ENCODE assay signal across 9 cellular contexts in genomic region chrX:70664726-70665125, GRCh38.
A peak's percentile ranks its signal among the peaks of the same experiment; 100 is the strongest.
DNase-seq lines count a peak whose midpoint lies in the region; ATAC-seq and TF ChIP-seq lines count a peak whose summit lies in the region.
"Had no signal": no experiment of that assay in that cellular context is flagged by ENCODE, and none has a peak within 500 bp of the region (broad histone marks: within the 10 kb centered on the region; RNA-seq: fewer than 3 reads in every experiment).

No MANE protein-coding gene starts in this region.

- H3K9me3 Mint-ChIP-seq in activated T-cell treated with anti-CD3 and anti-CD28 coated beads, Interleukin-2, amount 50 U/mL, for 24 hours = no peaks in the 10 kb centered on the region
- H3K9me3 Mint-ChIP-seq in immature natural killer cell = no peaks in the 10 kb centered on the region
- H3K9me3 Mint-ChIP-seq: dendritic cell treated with granulocyte-macrophage colony-stimulating factor and Interleukin-4, amounts not matched to agents 40 ng/mL and 50 ng/mL, for 4 days had no signal

- no peak overlapping the region for H3K27ac Mint-ChIP-seq in activated T-cell treated with anti-CD3 and anti-CD28 coated beads, Interleukin-2, amount 50 U/mL, for 24 hours
- no peak overlapping the region for H3K27ac Mint-ChIP-seq in immature natural killer cell
- H3K27ac Mint-ChIP-seq: dendritic cell treated with granulocyte-macrophage colony-stimulating factor and Interleukin-4, amounts not matched to agents 40 ng/mL and 50 ng/mL, for 4 days had no signal

- H3K36me3 ChIP-seq in heart left ventricle = no peaks in the 10 kb centered on the region

- H3K36me3 Mint-ChIP-seq in activated T-cell treated with anti-CD3 and anti-CD28 coated beads, Interleukin-2, amount 50 U/mL, for 24 hours (ENCODE audit: low read depth) = no peaks in the 10 kb centered on the region
- H3K36me3 Mint-ChIP-seq in immature natural killer cell = no peaks in the 10 kb centered on the region

- H3K4me1 Mint-ChIP-seq in activated T-cell treated with anti-CD3 and anti-CD28 coated beads, Interleukin-2, amount 50 U/mL, for 24 hours (ENCODE audit: low read depth) = no peaks in the 10 kb centered on the region
- H3K4me1 Mint-ChIP-seq in immature natural killer cell = no peaks in the 10 kb centered on the region

- H3K4me1 ChIP-seq in heart left ventricle = no peaks in the 10 kb centered on the region
- no peaks in the 10 kb centered on the region for H3K4me1 ChIP-seq in right cardiac atrium (ENCODE audit: control insufficient read depth, insufficient read depth, low read length)

- peaks cover 47% of the 10 kb centered on the region for H3K27me3 Mint-ChIP-seq in activated T-cell treated with anti-CD3 and anti-CD28 coated beads, Interleukin-2, amount 50 U/mL, for 24 hours
- H3K27me3 Mint-ChIP-seq in immature natural killer cell (ENCODE audit: low read depth in 3 of 3) = peaks cover 3 to 6% (median 4%) of the 10 kb centered on the region in 3 donors
- H3K27me3 Mint-ChIP-seq: dendritic cell treated with granulocyte-macrophage colony-stimulating factor and Interleukin-4, amounts not matched to agents 40 ng/mL and 50 ng/mL, for 4 days had no signal

- ATAC-seq in heart left ventricle (no peak), right cardiac atrium (no peak), GM21737 (IDR thresholded peaks at IDR 0.05; ENCODE audit: unreplicated experiment) (no peak)

- H3K4me3 Mint-ChIP-seq in activated T-cell treated with anti-CD3 and anti-CD28 coated beads, Interleukin-2, amount 50 U/mL, for 24 hours = no peak overlapping the region
- H3K4me3 Mint-ChIP-seq in immature natural killer cell = no peak overlapping the region
- H3K4me3 Mint-ChIP-seq: dendritic cell treated with granulocyte-macrophage colony-stimulating factor and Interleukin-4, amounts not matched to agents 40 ng/mL and 50 ng/mL, for 4 days had no signal

- 9 to 37% (median 28%) methylated on average over 1 of the region's 1 CpG for WGBS in heart left ventricle, 4 donors
- WGBS in right cardiac atrium = 5% methylated on average over 1 of the region's 1 CpG

- H3K4me3 ChIP-seq in heart left ventricle = no peak overlapping the region
- no peak overlapping the region for H3K4me3 ChIP-seq in right cardiac atrium (ENCODE audit: low read length)
- no peak overlapping the region for H3K4me3 ChIP-seq in dorsolateral prefrontal cortex

- intact Hi-C loops in heart left ventricle (cut with DNase I) (loop anchor here in 5 of 10 donors (2.0 to 10.0 kb wide), 3 partner anchors 210 to 212 kb away; no protein-coding TSS in a partner anchor), right cardiac atrium (cut with DNase I) (loop anchor here in 1 of 4 donors (10.0 kb wide), 1 partner anchor 210 kb away; no protein-coding TSS in a partner anchor), dorsolateral prefrontal cortex (cut with DNase I) (no loop called here)

- no peak for TF ChIP-seq POLR2A in heart left ventricle (IDR thresholded peaks at IDR 0.05)

- H3K27me3 ChIP-seq in heart left ventricle = peaks cover 0 to 12% (median 0%) of the 10 kb centered on the region in 9 donors
- no peaks in the 10 kb centered on the region for H3K27me3 ChIP-seq in right cardiac atrium (ENCODE audit: control insufficient read depth, insufficient read depth)
- peaks cover 0 to 59% (median 5%) of the 10 kb centered on the region in 45 donors for H3K27me3 ChIP-seq in dorsolateral prefrontal cortex

- no peaks in the 10 kb centered on the region for H3K9me3 ChIP-seq in heart left ventricle
- H3K9me3 ChIP-seq in right cardiac atrium (ENCODE audit: control insufficient read depth, low read length) = no peaks in the 10 kb centered on the region

- no peak overlapping the region for H3K27ac ChIP-seq in heart left ventricle
- H3K27ac ChIP-seq in right cardiac atrium (ENCODE audit: low read length) = no peak overlapping the region
- no peak overlapping the region for H3K27ac ChIP-seq in dorsolateral prefrontal cortex

- DNase-seq in heart left ventricle = no peak
- DNase-seq in right cardiac atrium = no peak
- DNase-seq in NCI-H2107 (lab: John Stamatoyannopoulos, UW) = peak; percentile 2
- no peak for DNase-seq in dorsolateral prefrontal cortex
- peak; percentile 34 for DNase-seq in renal cortical epithelial cell (ENCODE audit: low read depth)
- no peak for DNase-seq in activated T-cell treated with anti-CD3 and anti-CD28 coated beads, Interleukin-2, amount 50 U/mL, for 24 hours
- no peak for DNase-seq in immature natural killer cell

- peak in 7 of 12 donors; percentile 7 to 43 (median 24) for TF ChIP-seq CTCF in heart left ventricle (IDR thresholded peaks at IDR 0.05)
- TF ChIP-seq CTCF in dorsolateral prefrontal cortex (IDR thresholded peaks at IDR 0.05 in 54 of 56, conservative IDR thresholded peaks at IDR 0.05 in 2 of 56; ENCODE audit: low read depth in 1 of 56, partially characterized antibody in 56 of 56) = peak in 40 of 56 donors; percentile 11 to 51 (median 30)

Comparison
In these comparisons a context has a peak if more than half of its experiments do, and no peak if none do; other contexts are left out.
1. DNase-seq: peak in NCI-H2107 (single experiment) and renal cortical epithelial cell (single experiment); none in heart left ventricle (0 of 5), right cardiac atrium (0 of 3), dorsolateral prefrontal cortex (0 of 10), activated T-cell treated with anti-CD3 and anti-CD28 coated beads, Interleukin-2, amount 50 U/mL, for 24 hours (single experiment) and immature natural killer cell (0 of 3).